ENCODE assay signal across 1 cellular context in the genomic region with DNA sequence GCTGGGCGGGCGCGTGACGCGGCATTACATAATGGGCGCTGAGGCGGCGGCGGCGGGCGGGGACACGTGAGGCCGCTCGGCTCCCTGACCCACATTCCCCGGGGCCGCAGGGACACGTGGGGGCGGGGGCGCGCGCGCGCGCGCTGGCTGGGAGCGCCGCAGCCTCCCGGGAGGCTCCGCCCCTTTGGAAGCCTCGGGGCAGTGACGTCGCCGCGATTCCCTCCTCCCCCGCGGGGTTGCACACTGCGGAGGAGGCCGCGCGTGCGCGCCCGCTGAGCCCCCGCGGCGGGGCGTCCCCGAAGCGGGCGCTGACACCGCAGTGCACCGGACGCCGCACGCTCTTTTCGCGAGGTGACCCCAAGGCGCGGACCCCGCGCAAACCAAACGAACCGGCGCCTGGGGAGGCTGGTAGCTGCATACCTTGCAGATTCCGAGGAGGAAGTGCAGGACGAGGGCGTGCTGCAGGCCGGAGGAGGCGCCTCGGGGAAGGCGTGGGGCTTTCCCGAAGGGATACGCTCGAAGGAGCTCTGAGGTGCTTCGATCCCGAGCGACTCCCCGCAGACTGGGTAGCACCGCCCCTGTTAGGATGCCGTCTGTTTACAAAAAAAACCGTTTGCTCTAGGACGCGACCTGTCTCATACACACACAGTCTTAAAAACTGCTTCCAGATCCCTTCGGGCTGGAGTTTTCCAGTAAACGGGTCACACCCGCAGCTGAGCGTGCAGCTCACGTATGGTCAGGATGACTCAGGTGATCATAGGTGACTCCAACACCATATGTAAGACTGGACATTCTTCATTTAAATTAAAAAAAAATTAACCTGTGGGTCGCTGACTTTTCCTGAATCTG.
TF ChIP-seq lines count a peak whose summit lies in the region.

No MANE protein-coding gene starts in this region.

TF ChIP-seq in K562, 482 proteins besides CTCF, POLR2A, EP300 and RAD21 (continues in another document):
- TF ChIP-seq ELF2 (CRISPR knock-in tag; IDR thresholded peaks at IDR 0.05) (peak; percentile 81), STAT5B (CRISPR knock-in tag; IDR thresholded peaks at IDR 0.05) (no peak), BRCA1 (IDR thresholded peaks at IDR 0.05) (no peak), BRCA1 (CRISPR knock-in tag; IDR thresholded peaks at IDR 0.05) (no peak), BDP1 (IDR thresholded peaks at IDR 0.05; ENCODE audit: insufficient read depth, insufficient read length) (no peak), EGR1 (conservative IDR thresholded peaks at IDR 0.05) (peak; percentile 93), CC2D1A (IDR thresholded peaks at IDR 0.05) (peak; percentile 19; the same call in 1 of the 2 replicates), MTA2 (IDR thresholded peaks at IDR 0.05; ENCODE audit: low read depth) (0 out of 2 replicates have a peak, but pooled peaks have one; percentile 5), ZNF766 (CRISPR knock-in tag; conservative IDR thresholded peaks at IDR 0.05) (peak; percentile 74; the same call in 1 of the 2 replicates), CEBPG (CRISPR knock-in tag; IDR thresholded peaks at IDR 0.05) (0 out of 2 replicates have a peak, but pooled peaks have one; percentile 47), CEBPG (tag; conservative IDR thresholded peaks at IDR 0.05 in 1 of 2, IDR thresholded peaks at IDR 0.05 in 1 of 2) (peak in 1 of 2 experiments; percentile 57), RERE (CRISPR knock-in tag; IDR thresholded peaks at IDR 0.05; ENCODE audit: borderline replicate concordance) (no peak), ATF7 (IDR thresholded peaks at IDR 0.05) (peak; percentile 98), MITF (IDR thresholded peaks at IDR 0.05) (peak; percentile 85), ZNF263 (CRISPR knock-in tag; IDR thresholded peaks at IDR 0.05; ENCODE audit: borderline replicate concordance) (peak; percentile 77; the same call in 1 of the 2 replicates), TRIM25 (IDR thresholded peaks at IDR 0.05; ENCODE audit: borderline replicate concordance) (no peak), BRD4 (IDR thresholded peaks at IDR 0.05) (no peak), POU5F1 (IDR thresholded peaks at IDR 0.05; ENCODE audit: borderline replicate concordance, low read depth, low read length, partially characterized antibody) (no peak), ZKSCAN8 (CRISPR knock-in tag; IDR thresholded peaks at IDR 0.05) (peak; percentile 68; the same call in 1 of the 2 replicates), TGIF2 (CRISPR knock-in tag; IDR thresholded peaks at IDR 0.05) (no peak), PCBP1 (IDR thresholded peaks at IDR 0.05; ENCODE audit: low read depth, low read length, poor library complexity, severe bottlenecking) (peak; percentile 29), ZNF696 (CRISPR knock-in tag; conservative IDR thresholded peaks at IDR 0.05) (no peak), RFX5 (IDR thresholded peaks at IDR 0.05; ENCODE audit: low read depth, low read length) (no peak), EWSR1 (IDR thresholded peaks at IDR 0.05; ENCODE audit: borderline replicate concordance, low read depth, partially characterized antibody) (no peak), MNT (conservative IDR thresholded peaks at IDR 0.05) (peak; percentile 98 to 100), FOS (IDR thresholded peaks at IDR 0.05; ENCODE audit: extremely low read depth, insufficient read length) (no peak), ASH1L (IDR thresholded peaks at IDR 0.05; ENCODE audit: borderline replicate concordance, low read depth, partially characterized antibody) (no peak), ZSCAN29 (IDR thresholded peaks at IDR 0.05) (0 out of 2 replicates have a peak, but pooled peaks have one; percentile 56), SMARCE1 (IDR thresholded peaks at IDR 0.05) (peak; percentile 62), MAFF (IDR thresholded peaks at IDR 0.05; ENCODE audit: low read length) (peak; percentile 33; the same call in 1 of the 2 replicates), TOE1 (IDR thresholded peaks at IDR 0.05; ENCODE audit: borderline replicate concordance) (no peak; the same call in 1 of the 2 replicates), TOE1 (CRISPR knock-in tag; IDR thresholded peaks at IDR 0.05; ENCODE audit: borderline replicate concordance, low read depth) (no peak), SREBF2 (CRISPR knock-in tag; IDR thresholded peaks at IDR 0.05) (no peak), TEAD1 (CRISPR knock-in tag; IDR thresholded peaks at IDR 0.05) (peak; percentile 96 to 100), POLR2G (IDR thresholded peaks at IDR 0.05; ENCODE audit: low read depth, low read length) (peak; percentile 89), PPARD (CRISPR knock-in tag; IDR thresholded peaks at IDR 0.05) (no peak), SMARCA5 (IDR thresholded peaks at IDR 0.05) (0 out of 2 replicates have a peak, but pooled peaks have one; percentile 35), PBX2 (CRISPR knock-in tag; IDR thresholded peaks at IDR 0.05; ENCODE audit: low read depth) (no peak), PBX2 (tag; conservative IDR thresholded peaks at IDR 0.05; ENCODE audit: low read depth) (no peak), LARP7 (IDR thresholded peaks at IDR 0.05) (no peak), KDM1A (IDR thresholded peaks at IDR 0.05) (no peak), KLF13 (tag; IDR thresholded peaks at IDR 0.05; ENCODE audit: borderline replicate concordance, low read depth) (no peak), FOXM1 (IDR thresholded peaks at IDR 0.05; ENCODE audit: low read depth) (0 out of 2 replicates have a peak, but pooled peaks have one; percentile 14), FOXM1 (CRISPR knock-in tag; IDR thresholded peaks at IDR 0.05; ENCODE audit: low read depth) (peak; percentile 79; the same call in 1 of the 2 replicates)
- TF ChIP-seq, protein P1, sequence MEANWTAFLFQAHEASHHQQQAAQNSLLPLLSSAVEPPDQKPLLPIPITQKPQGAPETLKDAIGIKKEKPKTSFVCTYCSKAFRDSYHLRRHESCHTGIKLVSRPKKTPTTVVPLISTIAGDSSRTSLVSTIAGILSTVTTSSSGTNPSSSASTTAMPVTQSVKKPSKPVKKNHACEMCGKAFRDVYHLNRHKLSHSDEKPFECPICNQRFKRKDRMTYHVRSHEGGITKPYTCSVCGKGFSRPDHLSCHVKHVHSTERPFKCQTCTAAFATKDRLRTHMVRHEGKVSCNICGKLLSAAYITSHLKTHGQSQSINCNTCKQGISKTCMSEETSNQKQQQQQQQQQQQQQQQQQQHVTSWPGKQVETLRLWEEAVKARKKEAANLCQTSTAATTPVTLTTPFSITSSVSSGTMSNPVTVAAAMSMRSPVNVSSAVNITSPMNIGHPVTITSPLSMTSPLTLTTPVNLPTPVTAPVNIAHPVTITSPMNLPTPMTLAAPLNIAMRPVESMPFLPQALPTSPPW (CRISPR knock-in tag; IDR thresholded peaks at IDR 0.05), result peak; percentile 81
